In the genomic region with DNA sequence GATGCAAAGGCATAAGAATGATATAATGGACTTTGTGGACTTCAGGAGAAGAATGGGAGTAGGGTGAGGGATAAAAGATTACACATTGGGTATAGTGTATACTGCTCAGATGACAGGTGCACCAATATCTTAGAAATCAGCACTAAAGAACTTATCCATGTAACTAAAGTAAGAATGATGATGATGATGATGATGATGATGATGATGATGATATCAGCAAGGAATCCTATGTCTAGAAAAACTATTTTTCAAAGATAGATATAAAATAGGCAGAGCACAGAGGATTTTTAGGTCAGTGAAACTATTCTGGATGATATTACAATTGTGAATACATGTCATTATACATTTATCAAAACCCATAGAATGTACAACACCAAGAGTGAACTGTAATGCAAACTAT, we compare ENCODE assay signal across 39 cellular contexts. TPM values are rescaled to one million over a fixed set of nuclear protein-coding genes. Genes with fewer than 3 reads are reported as not detected.
"Had no signal": no experiment of that assay in that cellular context is flagged by ENCODE, and none has a peak within 500 bp of the region (broad histone marks: within the 10 kb centered on the region; RNA-seq: fewer than 3 reads in every experiment).

No MANE protein-coding gene starts in this region.

- H3K27ac ChIP-seq: adrenal gland, ascending aorta, body of pancreas, brain microvascular endothelial cell, breast epithelium, cardiac muscle cell had no signal

- H3K4me1 ChIP-seq: adrenal gland, ascending aorta, body of pancreas, breast epithelium had no signal

- H3K4me3 ChIP-seq: adrenal gland, ascending aorta, body of pancreas, breast epithelium, cardiac muscle cell had no signal

- H3K27me3 ChIP-seq: adrenal gland, ascending aorta, body of pancreas, brain microvascular endothelial cell, breast epithelium, cardiac muscle cell had no signal

- FAIRE-seq: astrocyte, bronchial epithelial cell had no signal

- H3K36me3 ChIP-seq: adrenal gland, ascending aorta, brain microvascular endothelial cell, breast epithelium, cardiac muscle cell had no signal

- DNase-seq: activated effector memory CD4-positive, alpha-beta T cell treated with anti-CD3 and anti-CD28 coated beads, Interleukin-2, amount 50 U/mL, for 16 hours; activated effector memory CD4-positive, alpha-beta T cell treated with Interleukin-2 at 50 U/mL for 16 hours; activated gamma-delta T cell; activated gamma-delta T cell treated with Interleukin-2 at 50 U/mL for 16 hours; activated naive CD4-positive, alpha-beta T cell; activated naive CD4-positive, alpha-beta T cell treated with anti-CD3 and anti-CD28 coated beads for 36 hours; activated naive CD4-positive, alpha-beta T cell treated with anti-CD3 and anti-CD28 coated beads, Interleukin-2, amount 10 ng/mL, durations not matched to agents 7 days and 5 days; activated naive CD4-positive, alpha-beta T cell treated with anti-CD3 and anti-CD28 coated beads, Interleukin-2, amount 50 U/mL, for 16 hours; activated naive CD4-positive, alpha-beta T cell treated with Interleukin-2 at 50 U/mL for 16 hours; activated naive CD8-positive, alpha-beta T cell treated with anti-CD3 and anti-CD28 coated beads for 36 hours; activated naive CD8-positive, alpha-beta T cell treated with anti-CD3 and anti-CD28 coated beads, Interleukin-2, amount 10 ng/mL, durations not matched to agents 7 days and 5 days; activated naive CD8-positive, alpha-beta T cell treated with anti-CD3 and anti-CD28 coated beads, Interleukin-2, amount 50 U/mL, for 24 hours; activated T-cell treated with anti-CD3 and anti-CD28 coated beads, Interleukin-2, amount 50 U/mL, for 24 hours; activated T-cell treated with anti-CD3 and anti-CD28 coated beads, Interleukin-2, amount 50 U/mL, for 4 hours; activated T-cell treated with anti-CD3 and anti-CD28 coated beads, Interleukin-2, amount 50 U/mL, for 48 hours; activated T-cell treated with anti-CD3 and anti-CD28 coated beads, Interleukin-2, amount 50 U/mL, for 72 hours; adrenal gland; amniotic stem cell; amygdala; anterior cingulate cortex; aorta; body of pancreas; brain microvascular endothelial cell; caudate nucleus; central memory CD4-positive, alpha-beta T cell; cerebellar nuclear complex had no signal

- ATAC-seq: activated naive CD4-positive, alpha-beta T cell treated with anti-CD3 and anti-CD28 coated beads, Interleukin-2, amount 50 U/mL, for 72 hours; activated naive CD8-positive, alpha-beta T cell treated with anti-CD3 and anti-CD28 coated beads, Interleukin-2, amount 50 U/mL, for 24 hours; activated T-cell treated with anti-CD3 and anti-CD28 coated beads, Interleukin-2, amount 50 U/mL, for 4 hours; activated T-cell treated with anti-CD3 and anti-CD28 coated beads, Interleukin-2, amount 50 U/mL, for 72 hours; activated T-helper 17 cell treated with anti-CD3 and anti-CD28 coated beads, Interleukin-2, amount 50 U/mL, for 72 hours; body of pancreas had no signal

RNA-seq across cellular contexts. Expression of gene NMS, which starts 34.3 kb away (rescaled TPM):
- total RNA-seq: activated naive CD4-positive, alpha-beta T cell treated with anti-CD3 and anti-CD28 coated beads for 36 hours; activated naive CD4-positive, alpha-beta T cell treated with anti-CD3 and anti-CD28 coated beads, Interleukin-2, amount 50 U/mL, for 72 hours; activated naive CD8-positive, alpha-beta T cell treated with anti-CD3 and anti-CD28 coated beads for 36 hours; activated naive CD8-positive, alpha-beta T cell treated with anti-CD3 and anti-CD28 coated beads, Interleukin-2, amount 10 ng/mL, durations not matched to agents 7 days and 5 days; activated T-cell treated with anti-CD3 and anti-CD28 coated beads, Interleukin-2, amount 50 U/mL, for 4 hours; activated T-cell treated with anti-CD3 and anti-CD28 coated beads, Interleukin-2, amount 50 U/mL, for 72 hours; activated T-helper 1 cell treated with anti-CD3 and anti-CD28 coated beads, Interleukin-12 subunit alpha, Interleukin-12 subunit beta, Interleukin-2, Interleukin-4 antibody, amounts not matched to agents 30 ng/mL and 10 ng/mL and 1 ng/mL, durations not matched to agents 14 hours and 24 hours and 36 hours; activated T-helper 17 cell treated with anti-CD3 and anti-CD28 coated beads, Interleukin-2, amount 50 U/mL, for 72 hours; activated T-helper 2 cell treated with anti-CD3 and anti-CD28 coated beads, Interferon-gamma antibody, Interleukin-2, Interleukin-4, amounts not matched to agents 10 μg/mL and 5 μg/mL and 100 μg/mL, durations not matched to agents 14 hours and 24 hours and 36 hours; adrenal gland; aorta; ascending aorta; astrocyte; body of pancreas; breast epithelium; bronchial epithelial cell; cardiac muscle cell; cardiac septum; cerebellum; chondrocyte had no signal
- polyA plus RNA-seq: adipose tissue, adrenal gland, aorta, cardiac muscle cell had no signal
